ENCODE assay signal across 24 cellular contexts in genomic region chr11:63874511-63874910, GRCh38. TPM values are rescaled to one million over a fixed set of nuclear protein-coding genes. Genes with fewer than 3 reads are reported as not detected.
DNase-seq lines count a peak whose midpoint lies in the region; ATAC-seq and TF ChIP-seq lines count a peak whose summit lies in the region.
"Had no signal": no experiment of that assay in that cellular context is flagged by ENCODE, and none has a peak within 500 bp of the region (broad histone marks: within the 10 kb centered on the region; RNA-seq: fewer than 3 reads in every experiment).

No MANE protein-coding gene starts in this region.

- no peak overlapping the region for H3K4me3 ChIP-seq in tibial artery
- no peak overlapping the region for H3K4me3 ChIP-seq in SJCRH30
- H3K4me3 ChIP-seq: A549, BLaER1, ovary, PC-9, smooth muscle cell, testis had no signal

- no peak overlapping the region for H3K4me3 Mint-ChIP-seq in activated naive CD8-positive, alpha-beta T cell treated with anti-CD3 and anti-CD28 coated beads, Interleukin-2, amount 50 U/mL, for 24 hours
- H3K4me3 Mint-ChIP-seq in activated naive CD8-positive, alpha-beta T cell treated with anti-CD3 and anti-CD28 coated beads for 36 hours, result no peak overlapping the region
- H3K4me3 Mint-ChIP-seq in natural killer cell, result peak overlapping the region; percentile 9
- H3K4me3 Mint-ChIP-seq: activated CD4-positive, alpha-beta T cell treated with anti-CD3 and anti-CD28 coated beads for 36 hours had no signal

- TF ChIP-seq CTCF in natural killer cell (IDR thresholded peaks at IDR 0.05) (no peak), tibial artery (IDR thresholded peaks at IDR 0.05) (no peak)

- H3K27ac ChIP-seq in tibial artery (peak overlapping the region; percentile 16 to 47), SJCRH30 (no peak overlapping the region)
- H3K27ac ChIP-seq: A549, BLaER1, KMS-11, PC-9, testis had no signal

- H3K27ac Mint-ChIP-seq in activated naive CD8-positive, alpha-beta T cell treated with anti-CD3 and anti-CD28 coated beads, Interleukin-2, amount 50 U/mL, for 24 hours, result peak overlapping the region; percentile 69
- H3K27ac Mint-ChIP-seq in activated naive CD8-positive, alpha-beta T cell treated with anti-CD3 and anti-CD28 coated beads for 36 hours, result no peak overlapping the region
- peak overlapping the region; percentile 63 to 76 for H3K27ac Mint-ChIP-seq in natural killer cell
- H3K27ac Mint-ChIP-seq: activated CD4-positive, alpha-beta T cell treated with anti-CD3 and anti-CD28 coated beads for 36 hours had no signal

- H3K36me3 Mint-ChIP-seq in activated naive CD8-positive, alpha-beta T cell treated with anti-CD3 and anti-CD28 coated beads, Interleukin-2, amount 50 U/mL, for 24 hours (ENCODE audit: low read depth), result peaks cover 15% of the 10 kb centered on the region
- H3K36me3 Mint-ChIP-seq in activated naive CD8-positive, alpha-beta T cell treated with anti-CD3 and anti-CD28 coated beads for 36 hours, result peaks cover 21% of the 10 kb centered on the region
- H3K36me3 Mint-ChIP-seq in natural killer cell, result no peaks in the 10 kb centered on the region

- DNase-seq in activated naive CD8-positive, alpha-beta T cell treated with anti-CD3 and anti-CD28 coated beads, Interleukin-2, amount 50 U/mL, for 24 hours, result no peak
- no peak for DNase-seq in activated naive CD8-positive, alpha-beta T cell treated with anti-CD3 and anti-CD28 coated beads for 36 hours
- DNase-seq in Right ventricle myocardium superior, result no peak
- no peak for DNase-seq in natural killer cell
- no peak for DNase-seq in tibial artery
- DNase-seq in SJCRH30, result no peak
- DNase-seq in cerebellum (ENCODE audit: low spot score), result no peak
- DNase-seq: activated CD4-positive, alpha-beta T cell treated with anti-CD3 and anti-CD28 coated beads for 36 hours; activated gamma-delta T cell; anterior cingulate cortex; DMS153; foreskin fibroblast; NCI-H1092; NCI-H69; ovary; PC-9; stimulated activated CD4-positive, alpha-beta T cell treated with anti-CD3 and anti-CD28 coated beads, Interleukin-4, amount 100 ng/mL, for 24 hours; T1000; testis had no signal

- H3K9me3 ChIP-seq in tibial artery, result no peaks in the 10 kb centered on the region
- H3K9me3 ChIP-seq in SJCRH30 (replicated peaks), result no peaks in the 10 kb centered on the region
- H3K9me3 ChIP-seq: A549, BLaER1, ovary, testis had no signal

- no peaks in the 10 kb centered on the region for H3K9me3 Mint-ChIP-seq in activated naive CD8-positive, alpha-beta T cell treated with anti-CD3 and anti-CD28 coated beads, Interleukin-2, amount 50 U/mL, for 24 hours
- no peaks in the 10 kb centered on the region for H3K9me3 Mint-ChIP-seq in activated naive CD8-positive, alpha-beta T cell treated with anti-CD3 and anti-CD28 coated beads for 36 hours
- H3K9me3 Mint-ChIP-seq in natural killer cell, result no peaks in the 10 kb centered on the region

- no peaks in the 10 kb centered on the region for H3K27me3 Mint-ChIP-seq in activated naive CD8-positive, alpha-beta T cell treated with anti-CD3 and anti-CD28 coated beads, Interleukin-2, amount 50 U/mL, for 24 hours
- H3K27me3 Mint-ChIP-seq in activated naive CD8-positive, alpha-beta T cell treated with anti-CD3 and anti-CD28 coated beads for 36 hours, result no peaks in the 10 kb centered on the region
- H3K27me3 Mint-ChIP-seq in natural killer cell (ENCODE audit: low read depth in 2 of 2), result no peaks in the 10 kb centered on the region
- H3K27me3 Mint-ChIP-seq: activated CD4-positive, alpha-beta T cell treated with anti-CD3 and anti-CD28 coated beads for 36 hours had no signal

- peaks cover 0 to 57% (median 44%) of the 10 kb centered on the region in 4 donors for H3K4me1 ChIP-seq in tibial artery
- H3K4me1 ChIP-seq in SJCRH30, result peaks cover 35% of the 10 kb centered on the region

- intact Hi-C loops in Right ventricle myocardium superior (cut with DNase I) (no loop called here), natural killer cell (cut with micrococcal nuclease) (loop anchor here (5.0 kb wide), 1 partner anchor 43 kb away; the partner anchor contains the start of gene RCOR2), tibial artery (cut with DNase I; ENCODE audit: low total_unique reads) (loop anchor here (5.0 kb wide), 1 partner anchor 37 kb away; the partner anchor contains the start of gene MARK2)

- peaks cover 81% of the 10 kb centered on the region for H3K4me1 Mint-ChIP-seq in activated naive CD8-positive, alpha-beta T cell treated with anti-CD3 and anti-CD28 coated beads, Interleukin-2, amount 50 U/mL, for 24 hours
- peaks cover 69% of the 10 kb centered on the region for H3K4me1 Mint-ChIP-seq in activated naive CD8-positive, alpha-beta T cell treated with anti-CD3 and anti-CD28 coated beads for 36 hours
- H3K4me1 Mint-ChIP-seq in natural killer cell, result peaks cover 56 to 68% of the 10 kb centered on the region in 2 donors

- H3K27me3 ChIP-seq in tibial artery (no peaks in the 10 kb centered on the region), SJCRH30 (no peaks in the 10 kb centered on the region)
- H3K27me3 ChIP-seq: BLaER1, ovary, testis had no signal

- no peak for ATAC-seq in activated naive CD8-positive, alpha-beta T cell treated with anti-CD3 and anti-CD28 coated beads, Interleukin-2, amount 50 U/mL, for 24 hours
- peak; percentile 54 for ATAC-seq in Right ventricle myocardium superior (ENCODE audit: poor library complexity)
- ATAC-seq in natural killer cell, result no peak
- no peak for ATAC-seq in HG03521 (IDR thresholded peaks at IDR 0.05; ENCODE audit: unreplicated experiment)
- ATAC-seq: A549; activated CD4-positive, alpha-beta T cell treated with anti-CD3 and anti-CD28 coated beads for 36 hours had no signal

- H3K36me3 ChIP-seq in tibial artery (peaks cover 0 to 5% (median 0%) of the 10 kb centered on the region in 3 donors), SJCRH30 (peaks cover 5% of the 10 kb centered on the region; the same call in 1 of the 2 replicates)
- H3K36me3 ChIP-seq: ovary had no signal

RNA-seq across cellular contexts. Expression of gene MARK2, which starts 35.6 kb away (rescaled TPM):
- total RNA-seq in activated naive CD8-positive, alpha-beta T cell treated with anti-CD3 and anti-CD28 coated beads for 36 hours, result 10 to 100 TPM; 27.7 to 29.0 TPM
- total RNA-seq in Right ventricle myocardium superior (35.8 TPM), natural killer cell (10 to 100 TPM; 63.8 to 88.4 (median 80.2) TPM), cerebellum (12.5 TPM)
- 20.7 and 23.4 TPM in 2 replicates for total RNA-seq in SJCRH30 (2014; rRNA removed; shearing (Covaris generic))

RNA-seq across cellular contexts. Expression of gene RCOR2, which starts 42.5 kb away (rescaled TPM):
- total RNA-seq in activated naive CD8-positive, alpha-beta T cell treated with anti-CD3 and anti-CD28 coated beads for 36 hours, result under 1 TPM; 0.58 to 0.82 TPM
- total RNA-seq in Right ventricle myocardium superior, result 9.9 TPM
- not detected for total RNA-seq in natural killer cell
- total RNA-seq in SJCRH30 (2014; rRNA removed; shearing (Covaris generic)), result 17.2 and 17.9 TPM in 2 replicates
- 15.5 TPM for total RNA-seq in cerebellum
